Comparison of ENCODE assay signal across 6 cellular contexts in the genomic region with DNA sequence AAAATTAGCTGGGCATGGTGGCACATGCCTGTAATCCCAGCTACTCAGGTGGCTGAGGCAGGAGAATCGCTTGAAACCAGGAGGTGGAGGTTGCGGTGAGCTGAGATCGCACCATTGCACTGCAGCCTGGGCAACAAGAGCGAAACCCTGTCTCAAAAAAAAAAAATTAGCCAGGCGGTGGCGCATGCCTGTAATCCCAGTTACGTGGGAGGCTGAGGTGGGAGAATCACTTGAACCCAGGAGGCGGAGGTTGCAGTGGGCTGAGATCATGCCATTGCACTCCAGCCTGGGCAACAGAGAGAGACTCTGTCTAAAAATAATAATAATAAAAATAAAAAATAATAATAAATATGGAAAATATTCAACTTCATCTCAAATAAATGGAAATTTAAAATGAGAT. TPM values are rescaled to one million over a fixed set of nuclear protein-coding genes. Genes with fewer than 3 reads are reported as not detected.
"Had no signal": no experiment of that assay in that cellular context is flagged by ENCODE, and none has a peak within 500 bp of the region (broad histone marks: within the 10 kb centered on the region; RNA-seq: fewer than 3 reads in every experiment).

No MANE protein-coding gene starts in this region.

RNA-seq across cellular contexts. Expression of gene MYOZ1, which starts 24.1 kb away (rescaled TPM):
- total RNA-seq: OCI-LY7, PC-3, Peyer's patch, RPMI7951, SJSA1 had no signal

RNA-seq across cellular contexts. Expression of gene SYNPO2L, which starts 38.7 kb away (rescaled TPM):
- total RNA-seq: OCI-LY7, PC-3, Peyer's patch, RPMI7951, SJSA1, SK-MEL-5 had no signal
